In the genomic region with DNA sequence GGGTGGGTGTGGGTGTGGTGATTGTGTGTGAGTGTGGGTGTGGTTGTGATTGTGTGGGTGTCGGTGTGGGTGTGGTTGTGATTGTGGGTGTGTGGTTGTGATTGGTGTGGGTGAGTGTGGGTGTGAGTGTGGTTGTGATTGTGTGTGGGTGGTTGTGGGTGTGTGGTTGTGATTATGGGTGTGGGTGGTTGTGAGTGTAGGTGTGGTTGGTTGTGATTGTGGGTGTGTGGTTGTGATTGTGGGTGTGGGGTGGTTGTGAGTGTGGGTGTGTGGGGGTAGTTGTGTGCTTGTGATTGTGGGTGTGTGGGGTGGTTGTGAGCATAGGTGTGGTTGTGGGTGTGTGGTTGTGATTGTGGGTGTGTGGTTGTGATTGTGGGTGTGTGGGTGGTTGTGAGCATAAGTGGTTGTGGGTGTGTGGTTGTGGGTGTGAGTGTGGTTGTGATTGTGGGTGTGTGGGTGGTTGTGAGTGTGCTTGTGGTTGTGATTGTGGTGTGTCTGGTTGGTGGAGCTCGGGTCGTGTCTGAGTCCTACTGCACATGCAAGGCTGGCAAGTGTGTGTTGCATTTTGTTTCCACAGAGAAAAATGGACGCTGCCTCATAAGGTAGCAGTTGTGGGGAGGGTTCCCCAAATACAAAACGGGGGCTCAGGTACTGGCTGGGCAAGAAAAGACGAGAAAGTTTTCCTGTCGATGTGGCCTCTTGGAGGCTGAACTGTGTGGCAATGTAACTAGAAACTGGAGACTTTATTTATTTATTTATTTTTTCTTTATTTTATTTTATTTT, we compare ENCODE assay signal across 11 cellular contexts.
DNase-seq lines count a peak whose midpoint lies in the region; ATAC-seq and TF ChIP-seq lines count a peak whose summit lies in the region.
"Had no signal": no experiment of that assay in that cellular context is flagged by ENCODE, and none has a peak within 500 bp of the region (broad histone marks: within the 10 kb centered on the region; RNA-seq: fewer than 3 reads in every experiment).

No MANE protein-coding gene starts in this region.

- no peaks in the 10 kb centered on the region for H3K27me3 ChIP-seq in MM.1S (replicated peaks; ENCODE audit: insufficient read depth, low read length)
- H3K27me3 ChIP-seq: upper lobe of left lung had no signal

- H3K4me1 ChIP-seq in MM.1S (ENCODE audit: low read length), result no peaks in the 10 kb centered on the region
- H3K4me1 ChIP-seq: upper lobe of left lung had no signal

- H3K4me1 Mint-ChIP-seq in activated CD8-positive, alpha-beta T cell treated with anti-CD3 and anti-CD28 coated beads, Interleukin-2, amount 10 ng/mL, durations not matched to agents 7 days and 5 days (ENCODE audit: low read depth), result peaks cover 5% of the 10 kb centered on the region
- H3K4me1 Mint-ChIP-seq in glutamatergic neuron (ENCODE audit: low read depth, unreplicated experiment), result no peaks in the 10 kb centered on the region

- H3K4me2 ChIP-seq in MM.1S (ENCODE audit: low read depth, low read length), result no peak overlapping the region

- no peak overlapping the region for H3K9ac ChIP-seq in MM.1S (ENCODE audit: low read length)

- no peak overlapping the region for H3K27ac ChIP-seq in MM.1S (ENCODE audit: low read length)
- H3K27ac ChIP-seq: upper lobe of left lung had no signal

- H3K79me2 ChIP-seq in MM.1S (ENCODE audit: low read length), result no peaks in the 10 kb centered on the region

- H3K9me2 ChIP-seq in MM.1S (replicated peaks; ENCODE audit: insufficient read depth, low read length), result no peaks in the 10 kb centered on the region

- peaks cover 3% of the 10 kb centered on the region for H3K27me3 Mint-ChIP-seq in activated CD8-positive, alpha-beta T cell treated with anti-CD3 and anti-CD28 coated beads, Interleukin-2, amount 10 ng/mL, durations not matched to agents 7 days and 5 days (ENCODE audit: low read depth)
- H3K27me3 Mint-ChIP-seq in glutamatergic neuron (ENCODE audit: unreplicated experiment), result peaks cover 11% of the 10 kb centered on the region

- H3K36me3 Mint-ChIP-seq in activated CD8-positive, alpha-beta T cell treated with anti-CD3 and anti-CD28 coated beads, Interleukin-2, amount 10 ng/mL, durations not matched to agents 7 days and 5 days (ENCODE audit: low read depth), result peaks cover 10% of the 10 kb centered on the region
- peaks cover 4% of the 10 kb centered on the region for H3K36me3 Mint-ChIP-seq in glutamatergic neuron (ENCODE audit: unreplicated experiment)

- H3K27ac Mint-ChIP-seq in activated CD8-positive, alpha-beta T cell treated with anti-CD3 and anti-CD28 coated beads, Interleukin-2, amount 10 ng/mL, durations not matched to agents 7 days and 5 days, result peak overlapping the region; percentile 78
- peak overlapping the region; percentile 68 for H3K27ac Mint-ChIP-seq in glutamatergic neuron (ENCODE audit: unreplicated experiment)

- POLR2A ChIA-PET in activated CD8-positive, alpha-beta T cell treated with anti-CD3 and anti-CD28 coated beads, Interleukin-2, amount 10 ng/mL, durations not matched to agents 7 days and 5 days (lab: Charles Lee), result no interaction called here

- in situ Hi-C loops in GM13976 (cut with MboI; ENCODE audit: low sequenced_read_pairs, unreplicated experiment), result no loop called here

- H3F3A ChIP-seq in MM.1S (ENCODE audit: insufficient read depth, low read length), result peaks cover 5% of the 10 kb centered on the region; the same call in 1 of the 2 replicates

- no peak for TF ChIP-seq CTCF in GM13976 (IDR thresholded peaks at IDR 0.05; ENCODE audit: borderline replicate concordance, control extremely low read depth, extremely low read depth, insufficient read depth, missing control alignments)
- TF ChIP-seq CTCF in glutamatergic neuron (IDR thresholded peaks at IDR 0.05; ENCODE audit: partially characterized antibody, unreplicated experiment), result no peak
- TF ChIP-seq CTCF in MM.1S (IDR thresholded peaks at IDR 0.05; ENCODE audit: low read length), result no peak

- CTCF ChIA-PET in activated CD8-positive, alpha-beta T cell treated with anti-CD3 and anti-CD28 coated beads, Interleukin-2, amount 10 ng/mL, durations not matched to agents 7 days and 5 days (lab: Charles Lee), result no interaction called here

- peaks cover 9% of the 10 kb centered on the region for H3K9me3 Mint-ChIP-seq in activated CD8-positive, alpha-beta T cell treated with anti-CD3 and anti-CD28 coated beads, Interleukin-2, amount 10 ng/mL, durations not matched to agents 7 days and 5 days (ENCODE audit: insufficient read depth)
- H3K9me3 Mint-ChIP-seq in glutamatergic neuron (ENCODE audit: unreplicated experiment), result peaks cover 10% of the 10 kb centered on the region

- no peaks in the 10 kb centered on the region for H4K20me1 ChIP-seq in MM.1S (ENCODE audit: insufficient read depth, low read length)

- DNase-seq in CD1c-positive myeloid dendritic cell (ENCODE audit: extremely low spot score) (peak; percentile 15), GM13976 (ENCODE audit: low spot score) (peak; percentile 39), glutamatergic neuron (no peak), NOMO-1 (lab: John Stamatoyannopoulos, UW; ENCODE audit: unreplicated experiment in 2 of 2) (no peak), MM.1S (no peak), SHP77 (lab: John Stamatoyannopoulos, UW) (no peak)
- DNase-seq in activated CD8-positive, alpha-beta T cell treated with anti-CD3 and anti-CD28 coated beads, Interleukin-2, amount 10 ng/mL, durations not matched to agents 7 days and 5 days, result peak; percentile 35
- DNase-seq: NCI-H1105 treated with DMSO at 0.1 percent for 48 hours; stimulated activated CD4-positive, alpha-beta T cell treated with anti-CD3 and anti-CD28 coated beads, Interleukin-2, amount 100 ng/mL, for 48 hours had no signal

- no peaks in the 10 kb centered on the region for H3K36me3 ChIP-seq in MM.1S (replicated peaks; ENCODE audit: insufficient read depth, low read length)
- H3K36me3 ChIP-seq: upper lobe of left lung had no signal

- H2AFZ ChIP-seq in MM.1S (ENCODE audit: low read length), result no peak overlapping the region

- H3K9me3 ChIP-seq in MM.1S (replicated peaks; ENCODE audit: insufficient read depth, low read length), result no peaks in the 10 kb centered on the region
- H3K9me3 ChIP-seq: upper lobe of left lung had no signal

- H3K4me3 ChIP-seq in MM.1S (ENCODE audit: low read length), result no peak overlapping the region
- H3K4me3 ChIP-seq: upper lobe of left lung had no signal

- peak; percentile 54 for ATAC-seq in activated CD8-positive, alpha-beta T cell treated with anti-CD3 and anti-CD28 coated beads, Interleukin-2, amount 10 ng/mL, durations not matched to agents 7 days and 5 days
- no peak for ATAC-seq in HG03095 (IDR thresholded peaks at IDR 0.05; ENCODE audit: unreplicated experiment)

- peak overlapping the region; percentile 3 for H3K4me3 Mint-ChIP-seq in activated CD8-positive, alpha-beta T cell treated with anti-CD3 and anti-CD28 coated beads, Interleukin-2, amount 10 ng/mL, durations not matched to agents 7 days and 5 days
- H3K4me3 Mint-ChIP-seq in glutamatergic neuron (ENCODE audit: unreplicated experiment), result no peak overlapping the region

Comparison
In these comparisons a context has a peak if more than half of its experiments do, and no peak if none do; other contexts are left out.
1. DNase-seq: peak in CD1c-positive myeloid dendritic cell (single experiment), GM13976 (single experiment) and activated CD8-positive, alpha-beta T cell treated with anti-CD3 and anti-CD28 coated beads, Interleukin-2, amount 10 ng/mL, durations not matched to agents 7 days and 5 days (single experiment); none in glutamatergic neuron (single experiment), NOMO-1 (0 of 2), MM.1S (single experiment) and SHP77 (0 of 2).